ENCODE assay signal across 8 cellular contexts in genomic region chr6:6699741-6700367, GRCh38.
A peak's percentile ranks its signal among the peaks of the same experiment; 100 is the strongest.
DNase-seq lines count a peak whose midpoint lies in the region; ATAC-seq and TF ChIP-seq lines count a peak whose summit lies in the region.
"Had no signal": no experiment of that assay in that cellular context is flagged by ENCODE, and none has a peak within 500 bp of the region (broad histone marks: within the 10 kb centered on the region; RNA-seq: fewer than 3 reads in every experiment).

No MANE protein-coding gene starts in this region.

- H3K4me3 Mint-ChIP-seq in activated CD4-positive, alpha-beta T cell treated with anti-CD3 and anti-CD28 coated beads, Interleukin-2, amount 10 ng/mL, durations not matched to agents 24 days and 14 days = no peak overlapping the region
- H3K4me3 Mint-ChIP-seq: T-helper 1 cell treated with Interleukin-12 subunit alpha and Interleukin-12 subunit beta and Interleukin-4 antibody, amounts not matched to agents 30 μg/mL and 1 μg/mL, for 36 hours had no signal

- no peak overlapping the region for H3K27ac Mint-ChIP-seq in activated CD4-positive, alpha-beta T cell treated with anti-CD3 and anti-CD28 coated beads, Interleukin-2, amount 10 ng/mL, durations not matched to agents 24 days and 14 days
- H3K27ac Mint-ChIP-seq: T-helper 1 cell treated with Interleukin-12 subunit alpha and Interleukin-12 subunit beta and Interleukin-4 antibody, amounts not matched to agents 30 μg/mL and 1 μg/mL, for 36 hours had no signal

- H3K9me3 Mint-ChIP-seq in activated CD4-positive, alpha-beta T cell treated with anti-CD3 and anti-CD28 coated beads, Interleukin-2, amount 10 ng/mL, durations not matched to agents 24 days and 14 days = no peaks in the 10 kb centered on the region
- H3K9me3 Mint-ChIP-seq: T-helper 1 cell treated with Interleukin-12 subunit alpha and Interleukin-12 subunit beta and Interleukin-4 antibody, amounts not matched to agents 30 μg/mL and 1 μg/mL, for 36 hours had no signal

- TF ChIP-seq POLR2A in erythroblast (IDR thresholded peaks at IDR 0.05; ENCODE audit: low read length) = peak; percentile 73

- H3K36me3 Mint-ChIP-seq in activated CD4-positive, alpha-beta T cell treated with anti-CD3 and anti-CD28 coated beads, Interleukin-2, amount 10 ng/mL, durations not matched to agents 24 days and 14 days (ENCODE audit: low read depth) = no peaks in the 10 kb centered on the region

- DNase-seq in HT1080 (ENCODE audit: low read depth) (peak; percentile 54), NCI-H748 treated with DMSO at 0.1 percent for 48 hours (lab: John Stamatoyannopoulos, UW) (peak; percentile 98), erythroblast (lab: John Stamatoyannopoulos, UW) (peak; percentile 95), myocyte (ENCODE audit: low read depth) (peak; percentile 99)
- DNase-seq in activated CD4-positive, alpha-beta T cell treated with anti-CD3 and anti-CD28 coated beads, Interleukin-2, amount 10 ng/mL, durations not matched to agents 24 days and 14 days = no peak

- intact Hi-C loops in activated CD4-positive, alpha-beta T cell treated with anti-CD3 and anti-CD28 coated beads, Interleukin-2, amount 10 ng/mL, durations not matched to agents 24 days and 14 days (cut with micrococcal nuclease) = no loop called here

- H3K27me3 Mint-ChIP-seq in activated CD4-positive, alpha-beta T cell treated with anti-CD3 and anti-CD28 coated beads, Interleukin-2, amount 10 ng/mL, durations not matched to agents 24 days and 14 days = peaks cover 21% of the 10 kb centered on the region

- no peak for ATAC-seq in HG02885 (IDR thresholded peaks at IDR 0.05; ENCODE audit: poor library complexity, unreplicated experiment)
- ATAC-seq in GM19455 (IDR thresholded peaks at IDR 0.05; ENCODE audit: unreplicated experiment) = no peak

- H3K4me1 Mint-ChIP-seq in activated CD4-positive, alpha-beta T cell treated with anti-CD3 and anti-CD28 coated beads, Interleukin-2, amount 10 ng/mL, durations not matched to agents 24 days and 14 days = peaks cover 32% of the 10 kb centered on the region
